17 cellular contexts compared by ENCODE assay signal in genomic region chr17:52233176-52233575, GRCh38.
A peak's percentile ranks its signal among the peaks of the same experiment; 100 is the strongest.
DNase-seq lines count a peak whose midpoint lies in the region; ATAC-seq and TF ChIP-seq lines count a peak whose summit lies in the region.
"Had no signal": no experiment of that assay in that cellular context is flagged by ENCODE, and none has a peak within 500 bp of the region (broad histone marks: within the 10 kb centered on the region; RNA-seq: fewer than 3 reads in every experiment).

No MANE protein-coding gene starts in this region.

- in situ Hi-C loops in mammary epithelial cell (cut with MboI; ENCODE audit: low sequenced_read_pairs in 2 of 2) = no loop called here
- in situ Hi-C loops in G401 (cut with HindIII; ENCODE audit: low sequenced_read_pairs) = no loop called here

- no peaks in the 10 kb centered on the region for H3K9me3 ChIP-seq in mammary epithelial cell (replicated peaks; ENCODE audit: insufficient read depth, low read length)
- no peaks in the 10 kb centered on the region for H3K9me3 ChIP-seq in breast epithelium
- H3K9me3 ChIP-seq: BLaER1, Caco-2 had no signal

- H3K79me2 ChIP-seq in mammary epithelial cell (ENCODE audit: insufficient read depth, low read length) = no peaks in the 10 kb centered on the region

- TF ChIP-seq POLR2A in breast epithelium (IDR thresholded peaks at IDR 0.05) = no peak

- no peak for TF ChIP-seq CTCF in mammary epithelial cell (conservative IDR thresholded peaks at IDR 0.05 in 1 of 2, IDR thresholded peaks at IDR 0.05 in 1 of 2; ENCODE audit: extremely low read depth in 1 of 2, insufficient read depth in 1 of 2, low read depth in 1 of 2, low read length in 2 of 2)
- no peak for TF ChIP-seq CTCF in breast epithelium (IDR thresholded peaks at IDR 0.05)
- no peak for TF ChIP-seq CTCF in chondrocyte (IDR thresholded peaks at IDR 0.05)

- H3K36me3 Mint-ChIP-seq in chondrocyte (ENCODE audit: low read depth) = no peaks in the 10 kb centered on the region
- H3K36me3 Mint-ChIP-seq: CD8-positive, alpha-beta memory T cell had no signal

- peak overlapping the region; percentile 57 for H3K27ac ChIP-seq in mammary epithelial cell (ENCODE audit: insufficient read depth, low read depth, low read length)
- H3K27ac ChIP-seq in breast epithelium = no peak overlapping the region
- H3K27ac ChIP-seq in epithelial cell of prostate = no peak overlapping the region
- H3K27ac ChIP-seq: BLaER1, GM23248 had no signal

- H3K4me1 ChIP-seq in mammary epithelial cell (ENCODE audit: insufficient read depth, low read length) (peaks cover 47% of the 10 kb centered on the region), breast epithelium (no peaks in the 10 kb centered on the region)
- H3K4me1 ChIP-seq: BLaER1, Caco-2 had no signal

- no peaks in the 10 kb centered on the region for H3K9me3 Mint-ChIP-seq in chondrocyte (ENCODE audit: low read depth)

- no peaks in the 10 kb centered on the region for H3K27me3 Mint-ChIP-seq in chondrocyte (ENCODE audit: low read depth)
- H3K27me3 Mint-ChIP-seq: CD8-positive, alpha-beta memory T cell had no signal

- dilution Hi-C loops in mammary epithelial cell (cut with HindIII; ENCODE audit: low sequenced_read_pairs) = no loop called here

- H3K4me3 Mint-ChIP-seq in chondrocyte (ENCODE audit: unreplicated experiment) = no peak overlapping the region
- H3K4me3 Mint-ChIP-seq: CD8-positive, alpha-beta memory T cell had no signal

- H2AFZ ChIP-seq in mammary epithelial cell (ENCODE audit: low read depth, low read length) = no peak overlapping the region
- H2AFZ ChIP-seq: GM23248 had no signal

- no peak overlapping the region for H3K27ac Mint-ChIP-seq in chondrocyte (ENCODE audit: unreplicated experiment)

- CTCF ChIA-PET in mammary epithelial cell (lab: Charles Lee; ENCODE audit: low non-redundant PET) = no interaction called here

- peak overlapping the region; percentile 51 for H3K4me2 ChIP-seq in mammary epithelial cell (ENCODE audit: insufficient read depth, low read depth, low read length)
- H3K4me2 ChIP-seq: BLaER1 had no signal

- no peaks in the 10 kb centered on the region for H3K4me1 Mint-ChIP-seq in chondrocyte (ENCODE audit: low read depth)
- H3K4me1 Mint-ChIP-seq: CD8-positive, alpha-beta memory T cell had no signal

- no TSS peak for BruUV-seq in mammary epithelial cell (replicated peaks; lab: Mats Ljungman, UMichigan)

- no peak overlapping the region for H3K9ac ChIP-seq in mammary epithelial cell (ENCODE audit: insufficient read depth, low read length)
- H3K9ac ChIP-seq: BLaER1, GM23248 had no signal

- H3K36me3 ChIP-seq in mammary epithelial cell (ENCODE audit: insufficient read depth, low read length) (no peaks in the 10 kb centered on the region), breast epithelium (no peaks in the 10 kb centered on the region)
- H3K36me3 ChIP-seq: BLaER1 had no signal

- ATAC-seq in GM21528 (IDR thresholded peaks at IDR 0.05; ENCODE audit: low FRiP score, unreplicated experiment) (no peak), HG03175 (IDR thresholded peaks at IDR 0.05; ENCODE audit: unreplicated experiment) (no peak)
- ATAC-seq: HCT116 had no signal

- DNase-seq in mammary epithelial cell (peak; percentile 76), breast epithelium (ENCODE audit: low spot score in 2 of 2) (no peak), epithelial cell of prostate (ENCODE audit: low read depth, low spot score) (peak; percentile 45), renal cortical epithelial cell (ENCODE audit: low read depth) (peak; percentile 19), chondrocyte (ENCODE audit: low spot score) (no peak), G401 (ENCODE audit: low spot score) (no peak)
- DNase-seq: 8988T; AML-193; Caco-2; CD8-positive, alpha-beta memory T cell; DND-41; GF-D8; GM23248 had no signal

- H3K27me3 ChIP-seq in mammary epithelial cell (ENCODE audit: insufficient read depth, low read length) (no peaks in the 10 kb centered on the region), breast epithelium (no peaks in the 10 kb centered on the region)
- H3K27me3 ChIP-seq: BLaER1 had no signal

- no peak overlapping the region for H3K4me3 ChIP-seq in mammary epithelial cell (replicated peaks in 1 of 3; ENCODE audit: insufficient read depth in 1 of 3, low read depth in 2 of 3, low read length in 3 of 3)
- no peak overlapping the region for H3K4me3 ChIP-seq in breast epithelium
- H3K4me3 ChIP-seq: BLaER1, GM23248 had no signal

- intact Hi-C loops in mammary epithelial cell (cut with micrococcal nuclease) (loop anchor here (5.0 kb wide), 1 partner anchor 76 kb away; the partner anchor contains the start of gene CA10), breast epithelium (cut with DNase I; ENCODE audit: low total_unique reads) (loop anchor here (10.0 kb wide), 1 partner anchor 1002 kb away; no protein-coding TSS in a partner anchor)

- H4K20me1 ChIP-seq in mammary epithelial cell (ENCODE audit: insufficient read depth, low read length) = no peaks in the 10 kb centered on the region
- H4K20me1 ChIP-seq: BLaER1 had no signal

Comparison
In these comparisons a context has a peak if more than half of its experiments do, and no peak if none do; other contexts are left out.
1. DNase-seq: peak in mammary epithelial cell (single experiment), epithelial cell of prostate (single experiment) and renal cortical epithelial cell (single experiment); none in breast epithelium (0 of 2), chondrocyte (single experiment) and G401 (single experiment).